33 cellular contexts compared by ENCODE assay signal in the genomic region with DNA sequence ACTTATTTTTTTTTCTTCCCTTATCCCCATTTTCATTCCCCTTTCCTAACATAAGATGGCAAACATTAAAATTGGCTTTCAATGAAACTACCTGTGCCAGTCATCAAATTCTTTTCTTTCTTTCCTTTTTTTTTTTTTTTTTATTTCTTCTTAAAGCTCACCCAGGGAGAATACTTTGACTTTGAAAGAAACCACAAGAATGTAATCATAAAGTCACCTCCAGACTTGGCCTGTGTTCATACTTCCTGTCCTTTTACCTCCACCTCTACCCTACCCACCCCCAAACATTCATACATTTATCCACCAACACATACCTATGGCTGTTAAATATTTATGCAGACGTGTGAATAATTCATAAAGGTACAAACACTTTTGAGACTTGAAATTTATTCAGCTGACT.
DNase-seq lines count a peak whose midpoint lies in the region; FAIRE-seq and TF ChIP-seq lines count a peak whose summit lies in the region.
"Had no signal": no experiment of that assay in that cellular context is flagged by ENCODE, and none has a peak within 500 bp of the region (broad histone marks: within the 10 kb centered on the region; RNA-seq: fewer than 3 reads in every experiment).

No MANE protein-coding gene starts in this region.

- POLR2A ChIA-PET in MCF 10A (lab: Yijun Ruan, JAX) = no interaction called here

- peaks cover 100% of the 10 kb centered on the region for H3K27me3 Mint-ChIP-seq in MCF 10A (ENCODE audit: insufficient read depth, unreplicated experiment)

- 0% methylated on average over 1 of the region's 1 CpG for WGBS in mammary epithelial cell (ENCODE audit: low coverage, missing lambda C conversion rate)
- WGBS in prostate gland = 27% methylated on average over 1 of the region's 1 CpG

- H3K27ac Mint-ChIP-seq in MCF 10A (ENCODE audit: low read depth, unreplicated experiment) = no peak overlapping the region
- H3K27ac Mint-ChIP-seq: activated B cell treated with CpG ODN at 0.5 μM for 24 hours; activated T-cell treated with anti-CD3 and anti-CD28 coated beads, Interleukin-2, amount 50 U/mL, for 72 hours; CD14-positive monocyte; dendritic cell treated with granulocyte-macrophage colony-stimulating factor and Interleukin-4, amounts not matched to agents 40 ng/mL and 50 ng/mL, for 4 days; nephron had no signal

- H2AFZ ChIP-seq in mammary epithelial cell (ENCODE audit: low read depth, low read length) (no peak overlapping the region), keratinocyte (ENCODE audit: control insufficient read depth, low read length) (no peak overlapping the region)

- no peaks in the 10 kb centered on the region for H3K9me3 ChIP-seq in mammary epithelial cell (replicated peaks; ENCODE audit: insufficient read depth, low read length)
- H3K9me3 ChIP-seq in keratinocyte (ENCODE audit: control insufficient read depth, low read depth, low read length) = no peaks in the 10 kb centered on the region
- no peaks in the 10 kb centered on the region for H3K9me3 ChIP-seq in prostate gland
- H3K9me3 ChIP-seq: Caco-2, esophagus squamous epithelium, heart right ventricle, suprapubic skin had no signal

- H3K27me3 ChIP-seq in mammary epithelial cell (ENCODE audit: insufficient read depth, low read length) = no peaks in the 10 kb centered on the region
- no peaks in the 10 kb centered on the region for H3K27me3 ChIP-seq in keratinocyte (ENCODE audit: control insufficient read depth, extremely low read depth, insufficient read depth, low read length)
- H3K27me3 ChIP-seq in prostate gland (replicated peaks; ENCODE audit: insufficient read depth) = no peaks in the 10 kb centered on the region
- H3K27me3 ChIP-seq: esophagus squamous epithelium, heart right ventricle, suprapubic skin had no signal

- H3K9ac ChIP-seq in mammary epithelial cell (ENCODE audit: insufficient read depth, low read length) (no peak overlapping the region), keratinocyte (ENCODE audit: control insufficient read depth, extremely low read depth, insufficient read depth, low read length) (no peak overlapping the region)
- H3K9ac ChIP-seq: KMS-11 had no signal

- H3K9me3 Mint-ChIP-seq in MCF 10A (ENCODE audit: unreplicated experiment) = no peaks in the 10 kb centered on the region
- H3K9me3 Mint-ChIP-seq: activated B cell treated with CpG ODN at 0.5 μM for 24 hours; activated T-cell treated with anti-CD3 and anti-CD28 coated beads, Interleukin-2, amount 50 U/mL, for 72 hours; central memory CD8-positive, alpha-beta T cell; dendritic cell treated with granulocyte-macrophage colony-stimulating factor and Interleukin-4, amounts not matched to agents 40 ng/mL and 50 ng/mL, for 4 days; nephron had no signal

- TF ChIP-seq CTCF in mammary epithelial cell (conservative IDR thresholded peaks at IDR 0.05 in 1 of 2, IDR thresholded peaks at IDR 0.05 in 1 of 2; ENCODE audit: extremely low read depth in 1 of 2, insufficient read depth in 1 of 2, low read depth in 1 of 2, low read length in 2 of 2) (no peak), MCF 10A (IDR thresholded peaks at IDR 0.05; ENCODE audit: unreplicated experiment) (no peak), keratinocyte (optimal IDR thresholded peaks at IDR 0.05 in 1 of 3, IDR thresholded peaks at IDR 0.05 in 1 of 3, conservative IDR thresholded peaks at IDR 0.05 in 1 of 3; ENCODE audit: extremely low read depth in 1 of 3, insufficient read depth in 2 of 3, low read length in 3 of 3) (no peak), prostate gland (IDR thresholded peaks at IDR 0.05) (no peak)

- H3K4me1 ChIP-seq in mammary epithelial cell (ENCODE audit: insufficient read depth, low read length) (peaks cover 6% of the 10 kb centered on the region), keratinocyte (ENCODE audit: control insufficient read depth, extremely low read depth, insufficient read depth, low read length) (peaks cover 8% of the 10 kb centered on the region), prostate gland (replicated peaks) (no peaks in the 10 kb centered on the region)
- H3K4me1 ChIP-seq: Caco-2, esophagus squamous epithelium, heart right ventricle, suprapubic skin had no signal

- H3K4me3 ChIP-seq in mammary epithelial cell (replicated peaks in 1 of 3; ENCODE audit: insufficient read depth in 1 of 3, low read depth in 2 of 3, low read length in 3 of 3) (no peak overlapping the region), keratinocyte (ENCODE audit: control insufficient read depth in 2 of 3, extremely low read depth in 1 of 3, insufficient read depth in 2 of 3, low read depth in 1 of 3, low read length in 3 of 3) (no peak overlapping the region), prostate gland (no peak overlapping the region)
- H3K4me3 ChIP-seq: esophagus squamous epithelium, heart right ventricle, lung, skin epidermis, suprapubic skin had no signal

- no peak overlapping the region for H3K4me3 Mint-ChIP-seq in MCF 10A (ENCODE audit: unreplicated experiment)
- H3K4me3 Mint-ChIP-seq: activated B cell treated with CpG ODN at 0.5 μM for 24 hours; activated T-cell treated with anti-CD3 and anti-CD28 coated beads, Interleukin-2, amount 50 U/mL, for 72 hours; CD14-positive monocyte; central memory CD8-positive, alpha-beta T cell; dendritic cell treated with granulocyte-macrophage colony-stimulating factor and Interleukin-4, amounts not matched to agents 40 ng/mL and 50 ng/mL, for 4 days; nephron had no signal

- H4K20me1 ChIP-seq in mammary epithelial cell (ENCODE audit: insufficient read depth, low read length) = no peaks in the 10 kb centered on the region
- no peaks in the 10 kb centered on the region for H4K20me1 ChIP-seq in keratinocyte (ENCODE audit: control insufficient read depth, extremely low read depth, insufficient read depth, low read length)

- FAIRE-seq in keratinocyte (lab: Jason Lieb, UNC) = peak; percentile 76
- FAIRE-seq: HTR-8/SVneo had no signal

- dilution Hi-C loops in mammary epithelial cell (cut with HindIII; ENCODE audit: low sequenced_read_pairs) = no loop called here
- dilution Hi-C loops in keratinocyte (cut with MboI; ENCODE audit: extremely low pct_ligation_motif_present, low sequenced_read_pairs) = no loop called here

- H3K36me3 Mint-ChIP-seq in MCF 10A (ENCODE audit: insufficient read depth, unreplicated experiment) = no peaks in the 10 kb centered on the region
- H3K36me3 Mint-ChIP-seq: CD14-positive monocyte had no signal

- H3K27ac ChIP-seq in mammary epithelial cell (ENCODE audit: insufficient read depth, low read depth, low read length) = no peak overlapping the region
- no peak overlapping the region for H3K27ac ChIP-seq in keratinocyte (ENCODE audit: control insufficient read depth, insufficient read depth, low read length)
- no peak overlapping the region for H3K27ac ChIP-seq in prostate gland
- H3K27ac ChIP-seq: esophagus squamous epithelium, heart right ventricle, KMS-11, skin epidermis, suprapubic skin had no signal

- H3K36me3 ChIP-seq in mammary epithelial cell (ENCODE audit: insufficient read depth, low read length) (no peaks in the 10 kb centered on the region), keratinocyte (ENCODE audit: control insufficient read depth in 2 of 2, extremely low read depth in 1 of 2, insufficient read depth in 2 of 2, low read length in 2 of 2) (no peaks in the 10 kb centered on the region), prostate gland (no peaks in the 10 kb centered on the region)
- H3K36me3 ChIP-seq: esophagus squamous epithelium, heart right ventricle, suprapubic skin had no signal

- intact Hi-C loops in mammary epithelial cell (cut with micrococcal nuclease) (no loop called here), MCF 10A (cut with micrococcal nuclease) (no loop called here), prostate gland (cut with DNase I) (no loop called here)

- in situ Hi-C loops in mammary epithelial cell (cut with MboI; ENCODE audit: low sequenced_read_pairs in 2 of 2) = no loop called here

- H3K9me1 ChIP-seq in keratinocyte (ENCODE audit: control insufficient read depth, extremely low read depth, insufficient read depth, low read length) = no peaks in the 10 kb centered on the region

- H3K79me2 ChIP-seq in mammary epithelial cell (ENCODE audit: insufficient read depth, low read length) = no peaks in the 10 kb centered on the region
- no peaks in the 10 kb centered on the region for H3K79me2 ChIP-seq in keratinocyte (ENCODE audit: control insufficient read depth, insufficient read depth, low read length)

- peak; percentile 32 for DNase-seq in mammary epithelial cell
- no peak for DNase-seq in MCF 10A (ENCODE audit: unreplicated experiment)
- peak; percentile 77 for DNase-seq in SW480 (ENCODE audit: low spot score)
- no peak for DNase-seq in keratinocyte (ENCODE audit: low read depth, low spot score)
- DNase-seq in activated CD4-positive, alpha-beta T cell treated with anti-CD3 and anti-CD28 coated beads, Interleukin-2, amount 50 U/mL, for 1 hour = no peak
- DNase-seq in prostate gland (ENCODE audit: low spot score) = no peak
- no peak for DNase-seq in cerebellum (ENCODE audit: low spot score)
- DNase-seq in amygdala (lab: John Stamatoyannopoulos, UW) = no peak
- DNase-seq: 8988T; activated B cell treated with CpG ODN at 0.5 μM for 24 hours; activated naive CD4-positive, alpha-beta T cell; activated T-cell treated with anti-CD3 and anti-CD28 coated beads, Interleukin-2, amount 50 U/mL, for 72 hours; Caco-2; DMS79; esophagus squamous epithelium; foreskin melanocyte; GDM1; heart right ventricle; MV-4-11; NCI-H1436 treated with DMSO at 0.1 percent for 48 hours; NCI-H2081 treated with DMSO at 0.1 percent for 48 hours; NCI-H345; retina; stimulated activated naive CD4-positive, alpha-beta T cell had no signal

- no TSS peak for BruUV-seq in mammary epithelial cell (replicated peaks; lab: Mats Ljungman, UMichigan)
- no TSS peak for BruUV-seq in MCF 10A (replicated peaks; lab: Mats Ljungman, UMichigan)

- H3K4me2 ChIP-seq in mammary epithelial cell (ENCODE audit: insufficient read depth, low read depth, low read length) (peak overlapping the region; percentile 48), keratinocyte (ENCODE audit: control insufficient read depth, extremely low read depth, insufficient read depth, low read depth, low read length) (peak overlapping the region; percentile 11)
- H3K4me2 ChIP-seq: KMS-11 had no signal

- TF ChIP-seq POLR2A in prostate gland (IDR thresholded peaks at IDR 0.05) = no peak

- H3K4me1 Mint-ChIP-seq in MCF 10A (ENCODE audit: insufficient read depth, unreplicated experiment) = no peaks in the 10 kb centered on the region
- H3K4me1 Mint-ChIP-seq: activated B cell treated with CpG ODN at 0.5 μM for 24 hours; CD14-positive monocyte; central memory CD8-positive, alpha-beta T cell had no signal

- CTCF ChIA-PET in mammary epithelial cell (lab: Charles Lee; ENCODE audit: low non-redundant PET) (no interaction called here), MCF 10A (lab: Yijun Ruan, JAX) (interaction anchor here (0.7 kb wide), 1 partner anchor 961 kb away, joined by 3 read pairs; no protein-coding TSS in a partner anchor)

Comparison
In these comparisons a context has a peak if more than half of its experiments do, and no peak if none do; other contexts are left out.
1. DNase-seq: peak in mammary epithelial cell (single experiment) and SW480 (single experiment); none in MCF 10A (single experiment), keratinocyte (single experiment), activated CD4-positive, alpha-beta T cell treated with anti-CD3 and anti-CD28 coated beads, Interleukin-2, amount 50 U/mL, for 1 hour (single experiment), prostate gland (single experiment), cerebellum (single experiment) and amygdala (0 of 56).